12 cellular contexts compared by ENCODE assay signal in genomic region chr20:49447946-49448809, GRCh38. TPM values are rescaled to one million over a fixed set of nuclear protein-coding genes. Genes with fewer than 3 reads are reported as not detected.
A peak's percentile ranks its signal among the peaks of the same experiment; 100 is the strongest.
DNase-seq lines count a peak whose midpoint lies in the region; ATAC-seq and TF ChIP-seq lines count a peak whose summit lies in the region.
"Had no signal": no experiment of that assay in that cellular context is flagged by ENCODE, and none has a peak within 500 bp of the region (broad histone marks: within the 10 kb centered on the region; RNA-seq: fewer than 3 reads in every experiment).

No MANE protein-coding gene starts in this region.

- 36% methylated on average over 5 of the region's 5 CpGs for WGBS in right cardiac atrium

- H3K9me3 Mint-ChIP-seq in chondrocyte (ENCODE audit: low read depth), result no peaks in the 10 kb centered on the region
- H3K9me3 Mint-ChIP-seq: activated T-cell treated with anti-CD3 and anti-CD28 coated beads, Interleukin-2, amount 50 U/mL, for 24 hours had no signal

- H3K27ac ChIP-seq in right cardiac atrium (ENCODE audit: low read length) (peak overlapping the region; percentile 63), gastrocnemius medialis (peak overlapping the region; percentile 57 to 76 (median 62))
- H3K27ac ChIP-seq: right lobe of liver had no signal

- no peak for TF ChIP-seq POLR2A in gastrocnemius medialis (IDR thresholded peaks at IDR 0.05)

- peaks cover 44% of the 10 kb centered on the region for H3K4me1 Mint-ChIP-seq in chondrocyte (ENCODE audit: low read depth)

- H3K36me3 Mint-ChIP-seq in chondrocyte (ENCODE audit: low read depth), result no peaks in the 10 kb centered on the region

- H3K27me3 Mint-ChIP-seq in chondrocyte (ENCODE audit: low read depth), result peaks cover 4% of the 10 kb centered on the region

- H3K4me3 ChIP-seq in H7 (ENCODE audit: insufficient read depth, low read depth, low read length), result no peak overlapping the region
- no peak overlapping the region for H3K4me3 ChIP-seq in right cardiac atrium (ENCODE audit: low read length)
- H3K4me3 ChIP-seq in gastrocnemius medialis, result no peak overlapping the region
- H3K4me3 ChIP-seq: right lobe of liver had no signal

- no peak overlapping the region for H3K4me3 Mint-ChIP-seq in chondrocyte (ENCODE audit: unreplicated experiment)
- H3K4me3 Mint-ChIP-seq: activated T-cell treated with anti-CD3 and anti-CD28 coated beads, Interleukin-2, amount 50 U/mL, for 24 hours had no signal

- ATAC-seq in right cardiac atrium (peak; percentile 71 to 80), gastrocnemius medialis (peak; percentile 42 to 54)

- no peaks in the 10 kb centered on the region for H3K9me3 ChIP-seq in right cardiac atrium (ENCODE audit: control insufficient read depth, low read length)
- no peaks in the 10 kb centered on the region for H3K9me3 ChIP-seq in gastrocnemius medialis
- H3K9me3 ChIP-seq: right lobe of liver had no signal

- no peaks in the 10 kb centered on the region for H3K36me3 ChIP-seq in H7 (replicated peaks; ENCODE audit: control insufficient read depth, insufficient read depth, low read length)
- H3K36me3 ChIP-seq in gastrocnemius medialis, result no peaks in the 10 kb centered on the region
- H3K36me3 ChIP-seq: right lobe of liver had no signal

- DNase-seq in H7 (peak; percentile 65), chondrocyte (ENCODE audit: low spot score) (no peak), right cardiac atrium (peak; percentile 80 to 88 (median 84)), gastrocnemius medialis (peak; percentile 22 to 71), kidney glomerular epithelial cell (lab: John Stamatoyannopoulos, UW) (no peak), NCI-H1417 treated with DMSO at 0.1 percent for 48 hours (lab: John Stamatoyannopoulos, UW) (no peak), NOMO-1 treated with DMSO at 0.1 percent for 48 hours (lab: John Stamatoyannopoulos, UW; ENCODE audit: unreplicated experiment) (no peak), KG1 (lab: John Stamatoyannopoulos, UW) (no peak)
- DNase-seq: activated T-cell treated with anti-CD3 and anti-CD28 coated beads, Interleukin-2, amount 50 U/mL, for 24 hours; DMS 273 treated with DMSO at 0.1 percent for 48 hours; right lobe of liver had no signal

- in situ Hi-C loops in gastrocnemius medialis (cut with MboI; ENCODE audit: low sequenced_read_pairs in 4 of 4), result no loop called here

- TF ChIP-seq CTCF in chondrocyte (IDR thresholded peaks at IDR 0.05), result no peak
- TF ChIP-seq CTCF in gastrocnemius medialis (IDR thresholded peaks at IDR 0.05 in 4 of 5, conservative IDR thresholded peaks at IDR 0.05 in 1 of 5), result no peak

- H3K27me3 ChIP-seq in H7 (ENCODE audit: control insufficient read depth, insufficient read depth, low read length), result no peaks in the 10 kb centered on the region
- H3K27me3 ChIP-seq in right cardiac atrium (ENCODE audit: control insufficient read depth, insufficient read depth), result no peaks in the 10 kb centered on the region
- H3K27me3 ChIP-seq in gastrocnemius medialis, result no peaks in the 10 kb centered on the region
- H3K27me3 ChIP-seq: right lobe of liver had no signal

- H3K4me1 ChIP-seq in right cardiac atrium (ENCODE audit: control insufficient read depth, insufficient read depth, low read length) (peaks cover 15% of the 10 kb centered on the region), gastrocnemius medialis (peaks cover 33 to 35% of the 10 kb centered on the region in 2 donors)

- intact Hi-C loops in right cardiac atrium (cut with DNase I) (no loop called here), gastrocnemius medialis (cut with DNase I; ENCODE audit: low total_unique reads) (no loop called here)

- H3K27ac Mint-ChIP-seq in chondrocyte (ENCODE audit: unreplicated experiment), result peak overlapping the region; percentile 64
- H3K27ac Mint-ChIP-seq: activated T-cell treated with anti-CD3 and anti-CD28 coated beads, Interleukin-2, amount 50 U/mL, for 24 hours had no signal

RNA-seq across cellular contexts. Expression of gene KCNB1, which starts 34.3 kb away (rescaled TPM):
- total RNA-seq in H7 (2014; rRNA removed; shearing (Covaris generic)), result 0.41 and 0.48 TPM in 2 replicates
- total RNA-seq in chondrocyte, result 1.2 to 17.8 TPM (median 1.3 TPM) in 3 replicates
- 1 to 10 TPM in 2 of 4 donors, under 1 TPM in 2; 0.35 to 1.6 (median 0.79) TPM for total RNA-seq in right cardiac atrium
- polyA plus RNA-seq in right cardiac atrium, result 0.66 TPM
- total RNA-seq in gastrocnemius medialis, result 10 to 100 TPM in 2 of 4 donors, 1 to 10 TPM in 2; 6.6 to 34.7 (median 9.4) TPM
- total RNA-seq: endothelial cell of umbilical vein had no signal
- polyA plus RNA-seq: endothelial cell of umbilical vein had no signal

Comparison
In these comparisons a context has a peak if more than half of its experiments do, and no peak if none do; other contexts are left out.
1. DNase-seq: peak in H7 (single experiment), right cardiac atrium (3 of 3) and gastrocnemius medialis (2 of 2); none in chondrocyte (single experiment), kidney glomerular epithelial cell (single experiment), NCI-H1417 treated with DMSO at 0.1 percent for 48 hours (single experiment), NOMO-1 treated with DMSO at 0.1 percent for 48 hours (single experiment) and KG1 (single experiment).